8 cellular contexts compared by ENCODE assay signal in the genomic region with DNA sequence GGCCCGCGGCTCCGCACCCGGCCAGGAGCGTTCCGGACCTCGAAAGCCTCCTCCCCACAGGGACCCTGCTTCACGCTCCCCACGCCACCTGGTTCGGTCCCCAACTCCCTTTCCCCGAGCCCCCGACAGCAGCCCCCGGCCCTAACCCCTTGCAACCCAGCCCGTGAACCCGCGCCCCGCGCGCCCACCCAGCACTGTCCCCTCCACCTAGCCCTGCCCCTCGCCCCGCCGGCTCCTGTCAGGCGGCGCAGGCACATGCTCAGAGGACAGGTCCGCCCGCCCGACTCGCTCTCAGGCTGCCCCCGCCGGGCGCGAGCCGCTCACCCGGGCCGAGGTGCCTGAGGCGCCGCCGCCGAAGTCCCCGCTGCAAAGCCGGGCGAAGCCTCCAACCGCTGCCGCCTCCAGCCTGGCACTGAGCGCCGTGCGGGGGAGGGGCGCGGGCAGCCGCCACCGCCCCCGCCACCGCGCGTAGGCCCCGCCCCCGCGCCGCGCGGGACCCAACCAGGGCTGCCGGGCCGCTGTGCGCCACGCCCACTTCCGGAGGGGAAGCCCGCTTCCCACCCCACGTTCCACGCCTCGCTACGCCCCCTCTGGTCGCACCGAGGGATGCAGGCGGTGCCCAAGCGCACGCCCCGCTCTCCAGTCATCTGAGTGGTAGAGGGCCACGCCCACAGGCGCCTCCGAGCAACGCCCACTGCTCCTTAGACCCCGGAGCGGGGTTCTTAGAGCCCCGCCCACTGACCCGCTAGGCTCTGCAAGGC. TPM values are rescaled to one million over a fixed set of nuclear protein-coding genes. Genes with fewer than 3 reads are reported as not detected.
A peak's percentile ranks its signal among the peaks of the same experiment; 100 is the strongest.
DNase-seq lines count a peak whose midpoint lies in the region; ATAC-seq and TF ChIP-seq lines count a peak whose summit lies in the region.

TSS of gene CORO1C (minus strand) at position 414 of the 761 bp plus-strand sequence. CDS start 30,200 bp downstream, outside the sequence.

- peak within 1 kb of the TSS; percentile 94 for H2BK5ac ChIP-seq in trophoblast cell (ENCODE audit: low read depth, low read length, poor library complexity)

- peak within 1 kb of the TSS; percentile 96 for H3K14ac ChIP-seq in trophoblast cell (ENCODE audit: low read length)

- no peaks in the 10 kb centered on the region for H3K9me3 Mint-ChIP-seq in activated naive CD8-positive, alpha-beta T cell treated with anti-CD3 and anti-CD28 coated beads, Interleukin-2, amount 50 U/mL, for 24 hours

- no peak within 1 kb of the TSS for H3K23ac ChIP-seq in trophoblast cell (ENCODE audit: low read length)

- peak within 1 kb of the TSS; percentile 91 for H3K27ac Mint-ChIP-seq in activated naive CD8-positive, alpha-beta T cell treated with anti-CD3 and anti-CD28 coated beads, Interleukin-2, amount 50 U/mL, for 24 hours

- H3K4ac ChIP-seq in trophoblast cell (ENCODE audit: low read depth, low read length), result peak within 1 kb of the TSS; percentile 100

- H3K27ac ChIP-seq in SU-DHL-6 (ENCODE audit: low read depth, low read length), result 0 out of 2 replicates have a peak within 1 kb of the TSS, but pooled peaks have one; percentile 34
- H3K27ac ChIP-seq in cardiac muscle cell, result peak within 1 kb of the TSS; percentile 95
- H3K27ac ChIP-seq in trophoblast cell (ENCODE audit: low read depth, low read length), result peak within 1 kb of the TSS; percentile 97
- peak within 1 kb of the TSS; percentile 98 to 99 (median 98) for H3K27ac ChIP-seq in transverse colon

- peak; percentile 78 for ATAC-seq in HG02642 (IDR thresholded peaks at IDR 0.05; ENCODE audit: poor library complexity, unreplicated experiment)
- peak; percentile 72 for ATAC-seq in activated naive CD8-positive, alpha-beta T cell treated with anti-CD3 and anti-CD28 coated beads, Interleukin-2, amount 50 U/mL, for 24 hours

- H3K4me1 ChIP-seq in cardiac muscle cell (ENCODE audit: low read depth) (peaks cover 15% of the 10 kb centered on the region), trophoblast cell (ENCODE audit: control insufficient read depth in 1 of 2, insufficient read depth in 2 of 2, low read length in 2 of 2) (peaks cover 2 to 8% of the 10 kb centered on the region in 2 experiments), transverse colon (peaks cover 10 to 71% (median 44%) of the 10 kb centered on the region in 4 donors)

- H4K12ac ChIP-seq in trophoblast cell (ENCODE audit: low read depth, low read length), result peak within 1 kb of the TSS; percentile 75

- H2BK12ac ChIP-seq in trophoblast cell (ENCODE audit: low read length), result peak within 1 kb of the TSS; percentile 76

- H3K36me3 Mint-ChIP-seq in activated naive CD8-positive, alpha-beta T cell treated with anti-CD3 and anti-CD28 coated beads, Interleukin-2, amount 50 U/mL, for 24 hours (ENCODE audit: low read depth), result no peaks in the 10 kb centered on the region

- H3K79me1 ChIP-seq in trophoblast cell (ENCODE audit: low read length), result peaks cover 20% of the 10 kb centered on the region

- no peaks in the 10 kb centered on the region for H3K27me3 Mint-ChIP-seq in activated naive CD8-positive, alpha-beta T cell treated with anti-CD3 and anti-CD28 coated beads, Interleukin-2, amount 50 U/mL, for 24 hours

- no peaks in the 10 kb centered on the region for H3K79me2 ChIP-seq in SU-DHL-6 (ENCODE audit: insufficient read depth, low read length)
- peaks cover 20% of the 10 kb centered on the region for H3K79me2 ChIP-seq in trophoblast cell (ENCODE audit: control insufficient read depth, insufficient read depth, low read length, poor library complexity)

- DNase-seq in NCI-H1105 (lab: John Stamatoyannopoulos, UW), result peak; percentile 96
- peak; percentile 98 for DNase-seq in activated naive CD8-positive, alpha-beta T cell treated with anti-CD3 and anti-CD28 coated beads, Interleukin-2, amount 50 U/mL, for 24 hours
- peak; percentile 97 for DNase-seq in cardiac muscle cell (ENCODE audit: low read depth in 1 of 2, low spot score in 1 of 2)
- DNase-seq in trophoblast cell, result peak; percentile 97 to 99
- peak; percentile 99 for DNase-seq in transverse colon

- peaks cover 19% of the 10 kb centered on the region for H3F3A ChIP-seq in SU-DHL-6 (ENCODE audit: insufficient read depth)

- peak within 1 kb of the TSS; percentile 92 for H2BK120ac ChIP-seq in trophoblast cell (ENCODE audit: insufficient read depth, low read length, poor library complexity)

- peak within 1 kb of the TSS; percentile 89 for H4K91ac ChIP-seq in trophoblast cell (ENCODE audit: low read depth, low read length)

- H3K18ac ChIP-seq in trophoblast cell (ENCODE audit: low read length), result peak within 1 kb of the TSS; percentile 97

- peaks cover 41% of the 10 kb centered on the region for H3K4me1 Mint-ChIP-seq in activated naive CD8-positive, alpha-beta T cell treated with anti-CD3 and anti-CD28 coated beads, Interleukin-2, amount 50 U/mL, for 24 hours

- TF ChIP-seq EP300 in transverse colon (IDR thresholded peaks at IDR 0.05; ENCODE audit: low read depth), result no peak

- H3K4me2 ChIP-seq in SU-DHL-6 (ENCODE audit: low read depth, low read length, poor library complexity, severe bottlenecking), result peak within 1 kb of the TSS; percentile 91
- peak within 1 kb of the TSS; percentile 61 for H3K4me2 ChIP-seq in trophoblast cell (ENCODE audit: low read length)

- peak within 1 kb of the TSS; percentile 72 for H3K9ac ChIP-seq in SU-DHL-6 (ENCODE audit: low read length)
- H3K9ac ChIP-seq in trophoblast cell (ENCODE audit: low read length), result peak within 1 kb of the TSS; percentile 99

- peak within 1 kb of the TSS; percentile 86 for H2AFZ ChIP-seq in SU-DHL-6 (ENCODE audit: low read depth, low read length, severe bottlenecking)
- peak within 1 kb of the TSS; percentile 66 for H2AFZ ChIP-seq in trophoblast cell (ENCODE audit: insufficient read depth, low read length, poor library complexity)

- H4K8ac ChIP-seq in trophoblast cell (ENCODE audit: low read depth, low read length), result peak within 1 kb of the TSS; percentile 88

- H3K27me3 ChIP-seq in SU-DHL-6 (ENCODE audit: low read length) (no peaks in the 10 kb centered on the region), cardiac muscle cell (no peaks in the 10 kb centered on the region), trophoblast cell (ENCODE audit: insufficient read depth, low read length) (no peaks in the 10 kb centered on the region), transverse colon (no peaks in the 10 kb centered on the region)

- no peaks in the 10 kb centered on the region for H4K20me1 ChIP-seq in SU-DHL-6 (ENCODE audit: low read depth, low read length)

- WGBS in trophoblast cell (ENCODE audit: extremely low coverage, insufficient coverage, insufficient read length), result no CpG with 5 or more reads among the region's 85 CpGs
- WGBS in transverse colon (ENCODE audit: low coverage in 1 of 2), 2 donors, result 4% methylated on average over 16 of the region's 85 CpGs; no CpG with 5 or more reads in 1 of the 2 donors

- peak within 1 kb of the TSS; percentile 61 for H3K4me3 ChIP-seq in SU-DHL-6 (ENCODE audit: insufficient read depth, low read length, poor library complexity, severe bottlenecking)
- peak within 1 kb of the TSS; percentile 98 for H3K4me3 ChIP-seq in cardiac muscle cell
- peak within 1 kb of the TSS; percentile 100 for H3K4me3 ChIP-seq in trophoblast cell (ENCODE audit: low read depth, low read length)
- peak within 1 kb of the TSS; percentile 71 to 96 (median 86) for H3K4me3 ChIP-seq in transverse colon

- H3K9me3 ChIP-seq in SU-DHL-6 (ENCODE audit: insufficient read depth, low read length), result no peaks in the 10 kb centered on the region
- no peaks in the 10 kb centered on the region for H3K9me3 ChIP-seq in cardiac muscle cell (ENCODE audit: low read depth)
- no peaks in the 10 kb centered on the region for H3K9me3 ChIP-seq in trophoblast cell (ENCODE audit: insufficient read depth, low read depth, low read length)
- no peaks in the 10 kb centered on the region for H3K9me3 ChIP-seq in transverse colon

- peak within 1 kb of the TSS; percentile 88 for H3K4me3 Mint-ChIP-seq in activated naive CD8-positive, alpha-beta T cell treated with anti-CD3 and anti-CD28 coated beads, Interleukin-2, amount 50 U/mL, for 24 hours

- intact Hi-C loops in transverse colon (cut with DNase I; ENCODE audit: low total_unique reads), result loop anchor here (1.0 to 5.0 kb wide), 3 partner anchors 67 to 126 kb away; partner anchors contain the start of gene SSH1

- no peaks in the 10 kb centered on the region for H3K36me3 ChIP-seq in SU-DHL-6 (ENCODE audit: low read length)
- H3K36me3 ChIP-seq in cardiac muscle cell, result no peaks in the 10 kb centered on the region
- no peaks in the 10 kb centered on the region for H3K36me3 ChIP-seq in trophoblast cell (ENCODE audit: control insufficient read depth in 1 of 2, insufficient read depth in 2 of 2, low read length in 2 of 2)
- H3K36me3 ChIP-seq in transverse colon, result no peaks in the 10 kb centered on the region

- H3K9me2 ChIP-seq in SU-DHL-6 (replicated peaks; ENCODE audit: insufficient read depth, low read length), result no peaks in the 10 kb centered on the region

- TF ChIP-seq CTCF in GM12872 (IDR thresholded peaks at IDR 0.05; ENCODE audit: insufficient read depth, low read depth, low read length) (peak; percentile 82), SU-DHL-6 (IDR thresholded peaks at IDR 0.05; ENCODE audit: insufficient read depth, low read length, poor library complexity, severe bottlenecking) (peak; percentile 76), cardiac muscle cell (IDR thresholded peaks at IDR 0.05; ENCODE audit: low read depth, low read length) (peak; percentile 75), transverse colon (IDR thresholded peaks at IDR 0.05) (peak; percentile 70 to 96 (median 90))

- TF ChIP-seq POLR2A in transverse colon (IDR thresholded peaks at IDR 0.05), result peak; percentile 81

- peak within 1 kb of the TSS; percentile 75 for H2AK5ac ChIP-seq in trophoblast cell (ENCODE audit: low read length)

- in situ Hi-C loops in transverse colon (cut with MboI; ENCODE audit: low pct_ligation_motif_present in 1 of 4, low pct_unique_long_range_greater_than_20kb in 1 of 4, low sequenced_read_pairs in 3 of 4), result no loop called here

RNA-seq across cellular contexts. Expression of gene CORO1C, which starts in this region (rescaled TPM):
- total RNA-seq in cardiac muscle cell (48.0 and 65.4 TPM in 2 replicates), transverse colon (100 to 1,000 TPM in 3 of 4 donors, 10 to 100 TPM in 1; 68.1 to 153 (median 128) TPM)
- 67.5 and 72.5 TPM in 2 replicates for polyA plus RNA-seq in cardiac muscle cell
- 213 and 229 TPM in 2 replicates for polyA plus RNA-seq in trophoblast cell (2013)

Comparison
In these comparisons a context has a peak if more than half of its experiments do, and no peak if none do; other contexts are left out.
1. Peak in every context shown above with its lines: DNase-seq, ATAC-seq, H3K4me3 ChIP-seq and H3K27ac ChIP-seq.
2. H3K27ac ChIP-seq: peak in every context shown above with its lines; median percentile 98 in transverse colon; 97 in trophoblast cell; 95 in cardiac muscle cell; 34 in SU-DHL-6.